26 cellular contexts compared by ENCODE assay signal in genomic region chr5:119486-120097, GRCh38. TPM values are rescaled to one million over a fixed set of nuclear protein-coding genes. Genes with fewer than 3 reads are reported as not detected.
"Had no signal": no experiment of that assay in that cellular context is flagged by ENCODE, and none has a peak within 500 bp of the region (broad histone marks: within the 10 kb centered on the region; RNA-seq: fewer than 3 reads in every experiment).

No MANE protein-coding gene starts in this region.

- H3K27ac ChIP-seq: coronary artery, dorsolateral prefrontal cortex, esophagus squamous epithelium, gastrocnemius medialis, heart right ventricle, left lung, lower lobe of right lung had no signal

- H3K36me3 ChIP-seq: esophagus squamous epithelium, gastrocnemius medialis, heart right ventricle, left lung, lower lobe of right lung had no signal

- H3K27me3 Mint-ChIP-seq: naive B cell had no signal

- DNase-seq: dermis blood vessel endothelial cell; dorsolateral prefrontal cortex; effector CD4-positive, alpha-beta T cell; effector memory CD4-positive, alpha-beta T cell; esophagus squamous epithelium; foreskin fibroblast; foreskin melanocyte; gastrocnemius medialis; glutamatergic neuron; head of caudate nucleus; heart right ventricle; hippocampal formation; left cardiac atrium; left lung; left ventricle myocardium superior; lower lobe of right lung; mesenchymal stem cell; mucosa of descending colon; naive B cell had no signal

- H3K4me3 Mint-ChIP-seq: mesothelial cell of epicardium, naive B cell had no signal

- H3K4me3 ChIP-seq: coronary artery, dorsolateral prefrontal cortex, esophagus squamous epithelium, gastrocnemius medialis, heart right ventricle, left lung, lower lobe of right lung, mucosa of descending colon had no signal

- H3K27me3 ChIP-seq: esophagus squamous epithelium had no signal

- H3K9me3 ChIP-seq: gastrocnemius medialis, lower lobe of right lung, mucosa of descending colon had no signal

- H3K27ac Mint-ChIP-seq: mesothelial cell of epicardium, naive B cell had no signal

- ATAC-seq: gastrocnemius medialis, heart right ventricle, left cardiac atrium, left lung, left ventricle myocardium superior, lower lobe of right lung, mucosa of descending colon had no signal

- H3K4me1 ChIP-seq: esophagus squamous epithelium, gastrocnemius medialis, heart right ventricle, left lung, lower lobe of right lung had no signal

- FAIRE-seq: colon, endothelial cell of umbilical vein, islet of Langerhans, keratinocyte had no signal

- H3K4me1 Mint-ChIP-seq: mesothelial cell of epicardium, naive B cell had no signal

RNA-seq across cellular contexts. Expression of gene PLEKHG4B, which starts 27.6 kb away (rescaled TPM):
- total RNA-seq: dermis blood vessel endothelial cell, endothelial cell of umbilical vein, gastrocnemius medialis, left ventricle myocardium superior, mesenteric fat pad had no signal
- polyA plus RNA-seq: endothelial cell of umbilical vein, keratinocyte had no signal
